14 cellular contexts compared by ENCODE assay signal in the genomic region with DNA sequence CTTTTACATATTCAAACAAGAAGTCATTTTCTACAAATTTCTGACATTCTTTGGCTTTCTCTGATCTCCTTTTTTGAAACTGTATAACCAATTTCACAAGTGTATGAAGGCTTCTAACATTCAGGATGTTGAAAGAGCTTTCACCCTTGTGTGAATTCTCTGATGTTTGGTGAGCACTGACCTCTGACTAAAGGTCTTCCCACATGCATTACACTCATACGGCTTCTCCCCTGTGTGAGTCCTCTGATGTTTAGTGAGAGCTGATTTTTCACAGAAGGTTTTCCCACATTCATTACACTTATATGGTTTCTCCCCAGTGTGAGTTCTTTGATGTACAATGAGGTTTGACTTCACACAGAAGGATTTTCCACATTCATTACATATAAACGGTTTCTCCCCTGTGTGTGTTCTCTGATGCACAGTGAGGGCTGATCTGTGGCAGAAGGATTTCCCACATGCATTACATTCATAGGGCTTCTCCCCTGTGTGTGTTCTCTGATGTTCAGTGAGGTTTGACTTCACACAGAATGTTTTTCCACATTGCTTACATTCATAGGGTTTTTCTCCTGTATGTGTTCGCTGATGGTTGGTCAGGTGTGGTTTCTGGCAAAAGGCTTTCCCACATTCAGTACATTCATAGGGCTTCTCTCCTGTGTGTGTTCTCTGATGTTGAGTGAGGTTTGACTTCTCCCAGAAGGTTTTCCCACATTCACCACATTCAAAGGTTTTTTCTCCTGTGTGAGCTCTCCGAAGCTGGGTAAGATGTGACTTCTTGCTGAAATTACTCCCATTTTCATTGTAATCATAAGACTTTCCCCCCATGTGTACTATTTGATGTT. TPM values are rescaled to one million over a fixed set of nuclear protein-coding genes. Genes with fewer than 3 reads are reported as not detected.
DNase-seq lines count a peak whose midpoint lies in the region; TF ChIP-seq lines count a peak whose summit lies in the region.
"Had no signal": no experiment of that assay in that cellular context is flagged by ENCODE, and none has a peak within 500 bp of the region (broad histone marks: within the 10 kb centered on the region; RNA-seq: fewer than 3 reads in every experiment).

No MANE protein-coding gene starts in this region.

- H3K36me3 ChIP-seq in BLaER1 treated with 17β-estradiol and CSF1 and Interleukin-3, amounts not matched to agents 10 nM and 100 nM: peaks cover 95 to 100% (median 98%) of the 10 kb centered on the region in 11 experiments
- H3K36me3 ChIP-seq in HEK293 (ENCODE audit: control insufficient read depth in 2 of 2, insufficient read depth in 1 of 2, low read length in 2 of 2) (peaks cover 8 to 94% of the 10 kb centered on the region in 2 experiments; a peak in 2 of 3 replicates), liver (ENCODE audit: control insufficient read depth in 4 of 4, insufficient read depth in 3 of 4, low read depth in 1 of 4, low read length in 3 of 4) (peaks cover 15 to 88% (median 83%) of the 10 kb centered on the region in 4 donors)

- TF ChIP-seq CTCF in HEK293 (tag by site-specific recombination; IDR thresholded peaks at IDR 0.05) (no peak), choroid plexus epithelial cell (conservative IDR thresholded peaks at IDR 0.05; ENCODE audit: low read depth, low read length) (no peak), liver (IDR thresholded peaks at IDR 0.05; ENCODE audit: low read depth, low read length, missing input control) (no peak)

- WGBS in liver: 96% methylated on average over 4 of the region's 4 CpGs

- no peak overlapping the region for H3K4me2 ChIP-seq in BLaER1 treated with 17β-estradiol and CSF1 and Interleukin-3, amounts not matched to agents 10 nM and 100 nM

- no peaks in the 10 kb centered on the region for H3K4me1 ChIP-seq in BLaER1 treated with 17β-estradiol and CSF1 and Interleukin-3, amounts not matched to agents 10 nM and 100 nM
- H3K4me1 ChIP-seq in HEK293 (ENCODE audit: control insufficient read depth, insufficient read depth, low read length) (no peaks in the 10 kb centered on the region), liver (ENCODE audit: control insufficient read depth in 4 of 4, insufficient read depth in 4 of 4, low read length in 3 of 4) (no peaks in the 10 kb centered on the region)
- H3K4me1 ChIP-seq: BE2C, Peyer's patch had no signal

- H3K27ac ChIP-seq in BLaER1 treated with 17β-estradiol and CSF1 and Interleukin-3, amounts not matched to agents 10 nM and 100 nM: no peak overlapping the region
- H3K27ac ChIP-seq in HEK293 (ENCODE audit: extremely low read depth, low read depth, low read length) (no peak overlapping the region), liver (ENCODE audit: low read depth in 1 of 2, low read length in 2 of 2) (no peak overlapping the region)
- H3K27ac ChIP-seq: Peyer's patch had no signal

- peak overlapping the region in 9 of 10 experiments; percentile 4 to 37 (median 30); a peak in 14 of 20 replicates for H3K4me3 ChIP-seq in BLaER1 treated with 17β-estradiol and CSF1 and Interleukin-3, amounts not matched to agents 10 nM and 100 nM
- no peak overlapping the region for H3K4me3 ChIP-seq in HEK293 (ENCODE audit: low read depth, low read length)
- H3K4me3 ChIP-seq in choroid plexus epithelial cell (ENCODE audit: low read depth, low read length): no peak overlapping the region
- peak overlapping the region in 2 of 3 donors; percentile 56 to 67 for H3K4me3 ChIP-seq in liver (ENCODE audit: low read depth in 1 of 3, low read length in 3 of 3)
- H3K4me3 ChIP-seq: Peyer's patch had no signal

- CTCF ChIA-PET in HEK293 (lab: Yijun Ruan, JAX): no interaction called here

- TF ChIP-seq RAD21 in liver (IDR thresholded peaks at IDR 0.05): no peak

- H3K9ac ChIP-seq in BLaER1 treated with 17β-estradiol and CSF1 and Interleukin-3, amounts not matched to agents 10 nM and 100 nM: no peak overlapping the region
- no peak overlapping the region for H3K9ac ChIP-seq in liver (ENCODE audit: low read depth in 1 of 2, low read length in 2 of 2)

- DNase-seq in choroid plexus epithelial cell (ENCODE audit: low read depth) (peak; percentile 12), Kasumi-1 (lab: John Stamatoyannopoulos, UW) (no peak), NCI-H2227 (lab: John Stamatoyannopoulos, UW; ENCODE audit: unreplicated experiment) (no peak), SW 1271 (lab: John Stamatoyannopoulos, UW) (no peak)
- DNase-seq: BE2C, NCI-H187 treated with DMSO at 0.1 percent for 48 hours, NCI-H2171 treated with DMSO at 0.1 percent for 48 hours, NCI-H510A, NCI-H82, Peyer's patch, SHP77 had no signal

- H3K9me3 ChIP-seq in BLaER1 treated with 17β-estradiol and CSF1 and Interleukin-3, amounts not matched to agents 10 nM and 100 nM (replicated peaks in 1 of 11): peaks cover 87 to 100% (median 95%) of the 10 kb centered on the region in 11 experiments
- H3K9me3 ChIP-seq in HEK293 (ENCODE audit: control insufficient read depth, insufficient read depth, low read depth, low read length) (no peaks in the 10 kb centered on the region), liver (ENCODE audit: control insufficient read depth in 4 of 4, low read length in 3 of 4) (peaks cover 31 to 85% (median 59%) of the 10 kb centered on the region in 4 donors)
- H3K9me3 ChIP-seq: BE2C had no signal

- no peaks in the 10 kb centered on the region for H4K20me1 ChIP-seq in BLaER1 treated with 17β-estradiol and CSF1 and Interleukin-3, amounts not matched to agents 10 nM and 100 nM

- POLR2A ChIA-PET in HEK293 (lab: Yijun Ruan, JAX): no interaction called here

- no peaks in the 10 kb centered on the region for H3K27me3 ChIP-seq in BLaER1 treated with 17β-estradiol and CSF1 and Interleukin-3, amounts not matched to agents 10 nM and 100 nM
- H3K27me3 ChIP-seq in liver (ENCODE audit: control insufficient read depth in 4 of 4, insufficient read depth in 4 of 4, low read length in 3 of 4): no peaks in the 10 kb centered on the region
- H3K27me3 ChIP-seq: BE2C, Peyer's patch had no signal

TF ChIP-seq in HEK293, 187 proteins besides CTCF, POLR2A, EP300 and RAD21 (continues in another document):
- no peak for TF ChIP-seq ZNF155 (tag by site-specific recombination; IDR thresholded peaks at IDR 0.05)
- TF ChIP-seq ZNF626 (tag by site-specific recombination; IDR thresholded peaks at IDR 0.05): no peak
- no peak for TF ChIP-seq ZNF266 (tag by site-specific recombination; IDR thresholded peaks at IDR 0.05; ENCODE audit: low read depth)
- TF ChIP-seq, protein P1, sequence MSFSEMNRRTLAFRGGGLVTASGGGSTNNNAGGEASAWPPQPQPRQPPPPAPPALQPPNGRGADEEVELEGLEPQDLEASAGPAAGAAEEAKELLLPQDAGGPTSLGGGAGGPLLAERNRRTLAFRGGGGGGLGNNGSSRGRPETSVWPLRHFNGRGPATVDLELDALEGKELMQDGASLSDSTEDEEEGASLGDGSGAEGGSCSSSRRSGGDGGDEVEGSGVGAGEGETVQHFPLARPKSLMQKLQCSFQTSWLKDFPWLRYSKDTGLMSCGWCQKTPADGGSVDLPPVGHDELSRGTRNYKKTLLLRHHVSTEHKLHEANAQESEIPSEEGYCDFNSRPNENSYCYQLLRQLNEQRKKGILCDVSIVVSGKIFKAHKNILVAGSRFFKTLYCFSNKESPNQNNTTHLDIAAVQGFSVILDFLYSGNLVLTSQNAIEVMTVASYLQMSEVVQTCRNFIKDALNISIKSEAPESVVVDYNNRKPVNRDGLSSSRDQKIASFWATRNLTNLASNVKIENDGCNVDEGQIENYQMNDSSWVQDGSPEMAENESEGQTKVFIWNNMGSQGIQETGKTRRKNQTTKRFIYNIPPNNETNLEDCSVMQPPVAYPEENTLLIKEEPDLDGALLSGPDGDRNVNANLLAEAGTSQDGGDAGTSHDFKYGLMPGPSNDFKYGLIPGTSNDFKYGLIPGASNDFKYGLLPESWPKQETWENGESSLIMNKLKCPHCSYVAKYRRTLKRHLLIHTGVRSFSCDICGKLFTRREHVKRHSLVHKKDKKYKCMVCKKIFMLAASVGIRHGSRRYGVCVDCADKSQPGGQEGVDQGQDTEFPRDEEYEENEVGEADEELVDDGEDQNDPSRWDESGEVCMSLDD (tag by site-specific recombination; IDR thresholded peaks at IDR 0.05): no peak
- peak; percentile 98 for TF ChIP-seq SETDB1 (IDR thresholded peaks at IDR 0.05; ENCODE audit: insufficient read length, low read length)
- TF ChIP-seq TRIM28 (IDR thresholded peaks at IDR 0.05; ENCODE audit: borderline replicate concordance, low read length): peak; percentile 42; the same call in 1 of the 2 replicates

TF ChIP-seq in liver, 16 proteins besides CTCF, POLR2A, EP300 and RAD21:
- no peak for TF ChIP-seq EGR1 (IDR thresholded peaks at IDR 0.05; ENCODE audit: low read depth in 2 of 2)
- no peak for TF ChIP-seq NR2F2 (IDR thresholded peaks at IDR 0.05)
- no peak for TF ChIP-seq YY1 (IDR thresholded peaks at IDR 0.05)
- TF ChIP-seq TAF1 (conservative IDR thresholded peaks at IDR 0.05): no peak
- TF ChIP-seq HNF4A (conservative IDR thresholded peaks at IDR 0.05): no peak
- no peak for TF ChIP-seq ZBTB33 (IDR thresholded peaks at IDR 0.05)
- TF ChIP-seq, protein P2, sequence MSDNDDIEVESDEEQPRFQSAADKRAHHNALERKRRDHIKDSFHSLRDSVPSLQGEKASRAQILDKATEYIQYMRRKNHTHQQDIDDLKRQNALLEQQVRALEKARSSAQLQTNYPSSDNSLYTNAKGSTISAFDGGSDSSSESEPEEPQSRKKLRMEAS (IDR thresholded peaks at IDR 0.05): no peak
- TF ChIP-seq SP1 (IDR thresholded peaks at IDR 0.05): no peak
- TF ChIP-seq, protein P3, sequence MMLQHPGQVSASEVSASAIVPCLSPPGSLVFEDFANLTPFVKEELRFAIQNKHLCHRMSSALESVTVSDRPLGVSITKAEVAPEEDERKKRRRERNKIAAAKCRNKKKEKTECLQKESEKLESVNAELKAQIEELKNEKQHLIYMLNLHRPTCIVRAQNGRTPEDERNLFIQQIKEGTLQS (IDR thresholded peaks at IDR 0.05): no peak
- no peak for TF ChIP-seq HNF4G (IDR thresholded peaks at IDR 0.05)
- TF ChIP-seq RXRA (IDR thresholded peaks at IDR 0.05): no peak
TF ChIP-seq in liver: peak in this region for 0.

RNA-seq across cellular contexts. Expression of gene ZNF248, which starts 25.7 kb away (rescaled TPM):
- 1 to 10 TPM; 5.5 to 7.9 TPM for total RNA-seq in liver
- 1 to 10 TPM; 1.8 to 3.2 TPM for polyA plus RNA-seq in liver

Comparison
In these comparisons a context has a peak if more than half of its experiments do, and no peak if none do; other contexts are left out.
1. H3K4me3 ChIP-seq: peak in BLaER1 treated with 17β-estradiol and CSF1 and Interleukin-3, amounts not matched to agents 10 nM and 100 nM (9 of 10) and liver (2 of 3); none in HEK293 (single experiment) and choroid plexus epithelial cell (single experiment).